Comparison of ENCODE assay signal across 11 cellular contexts in genomic region chr12:128819293-128820144, GRCh38. TPM values are rescaled to one million over a fixed set of nuclear protein-coding genes. Genes with fewer than 3 reads are reported as not detected.
DNase-seq lines count a peak whose midpoint lies in the region; ATAC-seq and TF ChIP-seq lines count a peak whose summit lies in the region.
"Had no signal": no experiment of that assay in that cellular context is flagged by ENCODE, and none has a peak within 500 bp of the region (broad histone marks: within the 10 kb centered on the region; RNA-seq: fewer than 3 reads in every experiment).

No MANE protein-coding gene starts in this region.

- no peak for DNase-seq in GM12865 (ENCODE audit: low read depth)
- DNase-seq in NCI-H2107 treated with DMSO at 0.1 percent for 48 hours (lab: John Stamatoyannopoulos, UW; ENCODE audit: unreplicated experiment), result peak; percentile 96
- DNase-seq in right atrium auricular region (ENCODE audit: low spot score), result no peak
- no peak for DNase-seq in spleen
- no peak for DNase-seq in A172 (ENCODE audit: low spot score)
- DNase-seq: amniotic stem cell; DMS 273 treated with DMSO at 0.1 percent for 48 hours; effector CD8-positive, alpha-beta T cell; NCI-H1048 had no signal

- peaks cover 1% of the 10 kb centered on the region for H3K36me3 ChIP-seq in right atrium auricular region
- H3K36me3 ChIP-seq in spleen, result peaks cover 0 to 30% (median 3%) of the 10 kb centered on the region in 6 donors

- TF ChIP-seq CTCF in GM12865 (IDR thresholded peaks at IDR 0.05; ENCODE audit: insufficient read depth, low read depth, low read length, missing control alignments) (no peak), right atrium auricular region (IDR thresholded peaks at IDR 0.05) (no peak), spleen (IDR thresholded peaks at IDR 0.05 in 8 of 11, conservative IDR thresholded peaks at IDR 0.05 in 3 of 11) (no peak)

- H3K4me3 ChIP-seq in GM12865 (ENCODE audit: low read depth, low read length) (peak overlapping the region; percentile 95), right atrium auricular region (no peak overlapping the region), spleen (peak overlapping the region in 1 of 8 donors; percentile 97)

- H3K27ac ChIP-seq in right atrium auricular region, result peak overlapping the region; percentile 88 to 90
- peak overlapping the region in 7 of 8 donors; percentile 51 to 98 (median 94) for H3K27ac ChIP-seq in spleen

- WGBS in spleen, 5 donors, result 69 to 84% (median 81%) methylated on average over 16 of the region's 16 CpGs

- H3K9me3 ChIP-seq in right atrium auricular region, result no peaks in the 10 kb centered on the region
- no peaks in the 10 kb centered on the region for H3K9me3 ChIP-seq in spleen

- no peak for ATAC-seq in HG02678 (IDR thresholded peaks at IDR 0.05; ENCODE audit: unreplicated experiment)
- no peak for ATAC-seq in HG03039 (IDR thresholded peaks at IDR 0.05; ENCODE audit: unreplicated experiment)

- TF ChIP-seq POLR2A in spleen (IDR thresholded peaks at IDR 0.05), result no peak

- intact Hi-C loops in spleen (cut with DNase I; ENCODE audit: low total_unique reads), result no loop called here

- H3K27me3 ChIP-seq in right atrium auricular region (no peaks in the 10 kb centered on the region), spleen (replicated peaks in 1 of 7) (no peaks in the 10 kb centered on the region)

- H3K4me1 ChIP-seq in right atrium auricular region (peaks cover 0 to 72% of the 10 kb centered on the region in 2 donors), spleen (peaks cover 56 to 94% (median 87%) of the 10 kb centered on the region in 6 donors)

RNA-seq across cellular contexts. Expression of gene SLC15A4, which starts 4.2 kb away (rescaled TPM):
- total RNA-seq in right atrium auricular region (10 to 100 TPM; 24.1 to 24.3 TPM), spleen (10 to 100 TPM; 37.8 to 92.4 (median 49.0) TPM)
- polyA plus RNA-seq in spleen, result 10 to 100 TPM; 19.0 to 22.7 (median 21.6) TPM
- 26.7 and 30.3 TPM in 2 replicates for total RNA-seq in A172 (2014; rRNA removed; shearing (Covaris generic))

RNA-seq across cellular contexts. Expression of gene GLT1D1, which starts 33.8 kb away (rescaled TPM):
- under 1 TPM in 1 of 2 donors, not detected in 1; 0.20 TPM for total RNA-seq in right atrium auricular region
- total RNA-seq in spleen, result 10 to 100 TPM in 6 of 7 donors, 1 to 10 TPM in 1; 7.8 to 41.4 (median 21.3) TPM
- polyA plus RNA-seq in spleen, result 1 to 10 TPM in 2 of 3 donors, under 1 TPM in 1; 0.41 to 3.2 (median 1.6) TPM
- not detected in 2 replicates for total RNA-seq in A172 (2014; rRNA removed; shearing (Covaris generic))
